In genomic region chr4:37602454-37603069, GRCh38 we compare ENCODE assay signal across 21 cellular contexts.
DNase-seq lines count a peak whose midpoint lies in the region; ATAC-seq, FAIRE-seq and TF ChIP-seq lines count a peak whose summit lies in the region.
"Had no signal": no experiment of that assay in that cellular context is flagged by ENCODE, and none has a peak within 500 bp of the region (broad histone marks: within the 10 kb centered on the region; RNA-seq: fewer than 3 reads in every experiment).

No MANE protein-coding gene starts in this region.

- H3K9me3 ChIP-seq in right lobe of liver (no peaks in the 10 kb centered on the region), HepG2 (ENCODE audit: low read length) (no peaks in the 10 kb centered on the region), T-helper 17 cell (ENCODE audit: control insufficient read depth, low read length, poor library complexity, severe bottlenecking) (no peaks in the 10 kb centered on the region), ovary (no peaks in the 10 kb centered on the region), left lung (no peaks in the 10 kb centered on the region)
- H3K9me3 ChIP-seq: gastrocnemius medialis, SJSA1, upper lobe of right lung had no signal

- no peak overlapping the region for H3K4me3 Mint-ChIP-seq in T-helper 17 cell
- H3K4me3 Mint-ChIP-seq: activated naive CD4-positive, alpha-beta T cell treated with anti-CD3 and anti-CD28 coated beads for 36 hours; activated T-helper 1 cell treated with anti-CD3 and anti-CD28 coated beads, Interleukin-12 subunit alpha, Interleukin-12 subunit beta, Interleukin-2, Interleukin-4 antibody, amounts not matched to agents 30 ng/mL and 10 ng/mL and 1 ng/mL, durations not matched to agents 14 hours and 24 hours and 36 hours; CD8-positive, alpha-beta T cell; nephron; stimulated activated naive B cell treated with anti-CD40 and anti-IgM and Interleukin-4, amounts not matched to agents 10 μg/mL and 1 μg/mL and 100 μg/mL, for 72 hours had no signal

- ATAC-seq in right lobe of liver (peak in 3 of 4 donors; percentile 8 to 29 (median 10)), HepG2 (no peak; the same call in 2 of the 3 replicates), T-helper 17 cell (no peak), left lung (no peak), GM19467 (IDR thresholded peaks at IDR 0.05; ENCODE audit: unreplicated experiment) (no peak)

- no peak overlapping the region for H2AFZ ChIP-seq in HepG2 (ENCODE audit: low read length)

- H3K27ac ChIP-seq in right lobe of liver (no peak overlapping the region), HepG2 (ENCODE audit: extremely low read length, insufficient read depth, low read length) (no peak overlapping the region), ovary (no peak overlapping the region), left lung (no peak overlapping the region)
- H3K27ac ChIP-seq: dorsolateral prefrontal cortex, gastrocnemius medialis, SJSA1, upper lobe of right lung had no signal

- in situ Hi-C loops in HepG2 (cut with HindIII; ENCODE audit: extremely low pct_ligation_motif_present, low pct_unique_long_range_greater_than_20kb) = loop anchor here (5.0 kb wide), 2 partner anchors 85 to 195 kb away; partner anchors contain the start of gene RELL1

- WGBS in right lobe of liver (ENCODE audit: insufficient coverage, low coverage, low lambda C conversion rate, missing lambda C conversion rate) = 35% methylated on average over 14 of the region's 18 CpGs
- 82% methylated on average over 17 of the region's 18 CpGs for WGBS in HepG2 (ENCODE audit: low lambda C conversion rate)
- 64 to 71% (median 68%) methylated on average over 18 of the region's 18 CpGs for WGBS in ovary, 3 donors

- no peaks in the 10 kb centered on the region for H4K20me1 ChIP-seq in HepG2 (ENCODE audit: insufficient read depth, low read length)

- H3K36me3 ChIP-seq in right lobe of liver = no peaks in the 10 kb centered on the region
- H3K36me3 ChIP-seq in HepG2 (replicated peaks in 1 of 2; ENCODE audit: control insufficient read depth in 1 of 2, insufficient read depth in 2 of 2, low read length in 2 of 2) = no peaks in the 10 kb centered on the region
- no peaks in the 10 kb centered on the region for H3K36me3 ChIP-seq in ovary
- no peaks in the 10 kb centered on the region for H3K36me3 ChIP-seq in left lung
- H3K36me3 ChIP-seq: gastrocnemius medialis, SJSA1, upper lobe of right lung had no signal

- intact Hi-C loops in right lobe of liver (cut with DNase I) (loop anchor here (5.0 to 10.0 kb wide), 2 partner anchors 80 to 192 kb away; no protein-coding TSS in a partner anchor), HepG2 (cut with micrococcal nuclease; ENCODE audit: unreplicated experiment) (loop anchor here (1.0 to 5.0 kb wide), 5 partner anchors 40 to 435 kb away; no protein-coding TSS in a partner anchor), ovary (cut with DNase I) (loop anchor here (5.0 to 10.0 kb wide), 5 partner anchors 192 to 1515 kb away; no protein-coding TSS in a partner anchor), left lung (cut with DNase I) (loop anchor here in 1 of 2 donors (5.0 kb wide), 1 partner anchor 200 kb away; no protein-coding TSS in a partner anchor)

- peak overlapping the region; percentile 47 for H3K27ac Mint-ChIP-seq in T-helper 17 cell
- H3K27ac Mint-ChIP-seq: activated naive CD4-positive, alpha-beta T cell treated with anti-CD3 and anti-CD28 coated beads for 36 hours; CD8-positive, alpha-beta T cell; nephron; stimulated activated naive B cell treated with anti-CD40 and anti-IgM and Interleukin-4, amounts not matched to agents 10 μg/mL and 1 μg/mL and 100 μg/mL, for 72 hours had no signal

- H3K4me1 Mint-ChIP-seq in T-helper 17 cell = peaks cover 8% of the 10 kb centered on the region

- CTCF ChIA-PET in HepG2 (lab: Yijun Ruan, JAX; ENCODE audit: low intra/inter-chr PET ratio, low total read pairs) = interaction anchor here (0.6 to 2.6 kb wide), 6 partner anchors 80 to 433 kb away, joined by 3 to 29 read pairs (median 8); no protein-coding TSS in a partner anchor

- H3K4me1 ChIP-seq in right lobe of liver (peaks cover 0 to 34% (median 5%) of the 10 kb centered on the region in 4 donors), HepG2 (ENCODE audit: insufficient read depth, low read length) (peaks cover 50% of the 10 kb centered on the region), ovary (ENCODE audit: insufficient read depth) (peaks cover 2% of the 10 kb centered on the region), left lung (peaks cover 0 to 20% of the 10 kb centered on the region in 2 donors)
- H3K4me1 ChIP-seq: gastrocnemius medialis, SJSA1 had no signal

- TF ChIP-seq EP300 in HepG2 (IDR thresholded peaks at IDR 0.05; ENCODE audit: low read depth in 2 of 2, low read length in 2 of 2) = no peak
- no peak for TF ChIP-seq EP300 in HepG2 (CRISPR knock-in tag; IDR thresholded peaks at IDR 0.05; ENCODE audit: borderline replicate concordance)
- no peak for TF ChIP-seq EP300 in ovary (IDR thresholded peaks at IDR 0.05)

- TF ChIP-seq CTCF in right lobe of liver (IDR thresholded peaks at IDR 0.05) (no peak), HepG2 (CRISPR knock-in tag; IDR thresholded peaks at IDR 0.05) (no peak), ovary (IDR thresholded peaks at IDR 0.05) (no peak), left lung (IDR thresholded peaks at IDR 0.05) (no peak)

- no peak overlapping the region for H3K4me3 ChIP-seq in right lobe of liver
- H3K4me3 ChIP-seq in HepG2 (replicated peaks in 1 of 3; ENCODE audit: insufficient read depth in 1 of 3, low read depth in 2 of 3, low read length in 3 of 3) = no peak overlapping the region
- H3K4me3 ChIP-seq in ovary = no peak overlapping the region
- H3K4me3 ChIP-seq in left lung = no peak overlapping the region
- H3K4me3 ChIP-seq: dorsolateral prefrontal cortex, gastrocnemius medialis, SJSA1, upper lobe of right lung had no signal

- no peaks in the 10 kb centered on the region for H3K36me3 Mint-ChIP-seq in T-helper 17 cell (ENCODE audit: low read depth)
- H3K36me3 Mint-ChIP-seq: CD8-positive, alpha-beta T cell; stimulated activated naive B cell treated with anti-CD40 and anti-IgM and Interleukin-4, amounts not matched to agents 10 μg/mL and 1 μg/mL and 100 μg/mL, for 72 hours had no signal

- DNase-seq in right lobe of liver (no peak), HepG2 (ENCODE audit: low spot score) (no peak), T-helper 17 cell (no peak), ovary (no peak), midbrain (lab: John Stamatoyannopoulos, UW) (no peak), left lung (no peak)
- DNase-seq: NCI-H1417 treated with DMSO at 0.1 percent for 48 hours had no signal

- POLR2A ChIA-PET in HepG2 (lab: Yijun Ruan, JAX) = interaction anchor here (1.3 to 2.5 kb wide), 2 partner anchors 46 to 199 kb away, joined by 4 to 6 read pairs; no protein-coding TSS in a partner anchor

- BruUV-seq in HepG2 (replicated peaks; lab: Mats Ljungman, UMichigan) = no TSS peak

- FAIRE-seq in HepG2 (lab: Jason Lieb, UNC) (no peak), islet of Langerhans (lab: Jason Lieb, UNC) (peak; percentile 47)
- FAIRE-seq: A204.1, small intestine, TTC549 had no signal

- no peak for TF ChIP-seq RAD21 in HepG2 (CRISPR knock-in tag; IDR thresholded peaks at IDR 0.05)

- H3K27me3 ChIP-seq in right lobe of liver (no peaks in the 10 kb centered on the region), HepG2 (ENCODE audit: control insufficient read depth in 1 of 2, insufficient read depth in 2 of 2, low read length in 2 of 2) (no peaks in the 10 kb centered on the region), ovary (no peaks in the 10 kb centered on the region), left lung (no peaks in the 10 kb centered on the region)
- H3K27me3 ChIP-seq: dorsolateral prefrontal cortex, gastrocnemius medialis, SJSA1, upper lobe of right lung had no signal

- no peak overlapping the region for H3K4me2 ChIP-seq in HepG2 (ENCODE audit: low read depth, low read length)

- H3K27me3 Mint-ChIP-seq in T-helper 17 cell = no peaks in the 10 kb centered on the region

- no peak overlapping the region for H3K9ac ChIP-seq in HepG2 (ENCODE audit: insufficient read depth, low read depth, low read length)

- H3K79me2 ChIP-seq in HepG2 (ENCODE audit: insufficient read depth, low read length) = no peaks in the 10 kb centered on the region

- TF ChIP-seq POLR2A in right lobe of liver (IDR thresholded peaks at IDR 0.05) (no peak), HepG2 (IDR thresholded peaks at IDR 0.05; ENCODE audit: insufficient read depth in 1 of 2, low read depth in 2 of 2, low read length in 2 of 2) (no peak), ovary (IDR thresholded peaks at IDR 0.05) (no peak)

TF ChIP-seq in HepG2, 621 proteins besides CTCF, POLR2A, EP300 and RAD21 (continues in another document):
- TF ChIP-seq TMF1 (CRISPR knock-in tag; IDR thresholded peaks at IDR 0.05; ENCODE audit: low read depth) (no peak), ZNF552 (CRISPR knock-in tag; IDR thresholded peaks at IDR 0.05; ENCODE audit: borderline replicate concordance) (no peak), SRSF1 (optimal IDR thresholded peaks at IDR 0.05; ENCODE audit: low read depth, low read length) (no peak), HIC2 (CRISPR knock-in tag; IDR thresholded peaks at IDR 0.05; ENCODE audit: low read depth) (no peak), ZNF75D (CRISPR knock-in tag; IDR thresholded peaks at IDR 0.05; ENCODE audit: borderline replicate concordance) (no peak), CENPBD1 (CRISPR knock-in tag; IDR thresholded peaks at IDR 0.05; ENCODE audit: borderline replicate concordance, low read depth) (no peak), ATAD3A (CRISPR knock-in tag; IDR thresholded peaks at IDR 0.05) (no peak), ZNF564 (CRISPR knock-in tag; IDR thresholded peaks at IDR 0.05) (no peak)

Comparison
In these comparisons a context has a peak if more than half of its experiments do, and no peak if none do; other contexts are left out.
1. ATAC-seq: peak in right lobe of liver (3 of 4); none in HepG2 (single experiment), T-helper 17 cell (single experiment), left lung (single experiment) and GM19467 (single experiment).